22 cellular contexts compared by ENCODE assay signal in genomic region chr20:48440916-48441315, GRCh38.
DNase-seq lines count a peak whose midpoint lies in the region; ATAC-seq, FAIRE-seq and TF ChIP-seq lines count a peak whose summit lies in the region.
"Had no signal": no experiment of that assay in that cellular context is flagged by ENCODE, and none has a peak within 500 bp of the region (broad histone marks: within the 10 kb centered on the region; RNA-seq: fewer than 3 reads in every experiment).

No MANE protein-coding gene starts in this region.

- H4K91ac ChIP-seq in H1 (replicated peaks; ENCODE audit: insufficient read length, low read length), result no peak overlapping the region

- no peak overlapping the region for H4K5ac ChIP-seq in H1 (ENCODE audit: insufficient read length, low read depth, low read length)

- no peaks in the 10 kb centered on the region for H3K79me1 ChIP-seq in H1 (ENCODE audit: low read depth, low read length)

- in situ Hi-C loops in HepG2 (cut with HindIII; ENCODE audit: extremely low pct_ligation_motif_present, low pct_unique_long_range_greater_than_20kb), result no loop called here

- H2AFZ ChIP-seq in HepG2 (ENCODE audit: low read length), result no peak overlapping the region
- H2AFZ ChIP-seq in H1 (ENCODE audit: low read length), result no peak overlapping the region
- no peak overlapping the region for H2AFZ ChIP-seq in osteoblast (ENCODE audit: low read length)

- DNase-seq in HepG2 (ENCODE audit: low spot score), result no peak
- DNase-seq in right lobe of liver, result no peak
- peak; percentile 80 for DNase-seq in RWPE2 (ENCODE audit: low spot score)
- no peak for DNase-seq in H1 (ENCODE audit: low read depth in 1 of 2, low spot score in 2 of 2)
- no peak for DNase-seq in urothelium cell line (ENCODE audit: low spot score)
- no peak for DNase-seq in osteoblast (ENCODE audit: insufficient read length, low spot score, missing footprints)
- DNase-seq: AML-193; Calu3; CD4-positive, alpha-beta T cell; CD8-positive, alpha-beta T cell; DMS79 treated with DMSO at 0.1 percent for 48 hours; GF-D8 had no signal

- H3K4me2 ChIP-seq in HepG2 (ENCODE audit: low read depth, low read length) (no peak overlapping the region), H1 (ENCODE audit: insufficient read depth in 1 of 2, low read depth in 2 of 2, low read length in 2 of 2) (no peak overlapping the region), osteoblast (ENCODE audit: insufficient read depth, low read length) (no peak overlapping the region)
- H3K4me2 ChIP-seq: A549; BLaER1 treated with 17β-estradiol and CSF1 and Interleukin-3, amounts not matched to agents 10 nM and 100 nM had no signal

- no peaks in the 10 kb centered on the region for H3K79me2 ChIP-seq in HepG2 (ENCODE audit: insufficient read depth, low read length)
- no peaks in the 10 kb centered on the region for H3K79me2 ChIP-seq in H1 (ENCODE audit: control insufficient read depth in 1 of 2, insufficient read depth in 2 of 2, low read length in 2 of 2)
- no peaks in the 10 kb centered on the region for H3K79me2 ChIP-seq in osteoblast (ENCODE audit: insufficient read depth, low read length)

- no peak overlapping the region for H2BK12ac ChIP-seq in H1 (ENCODE audit: low read depth, low read length)

- POLR2A ChIA-PET in HepG2 (lab: Yijun Ruan, JAX) (no interaction called here), H1 (lab: Charles Lee; ENCODE audit: partially characterized antibody) (interaction anchor here (0.6 kb wide), 1 partner anchor 841 kb away, joined by 4 read pairs; no protein-coding TSS in a partner anchor)

- no peak overlapping the region for H2BK15ac ChIP-seq in H1 (ENCODE audit: low read length)

- H3K9ac ChIP-seq in HepG2 (ENCODE audit: insufficient read depth, low read depth, low read length) (no peak overlapping the region), H1 (replicated peaks in 1 of 4; ENCODE audit: extremely low read depth in 1 of 4, low read depth in 3 of 4, low read length in 3 of 4) (no peak overlapping the region)
- H3K9ac ChIP-seq: BLaER1 treated with 17β-estradiol and CSF1 and Interleukin-3, amounts not matched to agents 10 nM and 100 nM had no signal

- intact Hi-C loops in HepG2 (cut with micrococcal nuclease; ENCODE audit: unreplicated experiment) (no loop called here), right lobe of liver (cut with DNase I) (no loop called here)

- no peaks in the 10 kb centered on the region for H3K4me1 ChIP-seq in HepG2 (ENCODE audit: insufficient read depth, low read length)
- H3K4me1 ChIP-seq in right lobe of liver, result no peaks in the 10 kb centered on the region
- H3K4me1 ChIP-seq in RWPE2 (ENCODE audit: insufficient read depth, poor library complexity, severe bottlenecking), result no peaks in the 10 kb centered on the region
- no peaks in the 10 kb centered on the region for H3K4me1 ChIP-seq in H1 (replicated peaks in 1 of 4; ENCODE audit: control insufficient read depth in 3 of 4, insufficient read depth in 4 of 4, low read length in 3 of 4)
- H3K4me1 ChIP-seq in osteoblast (ENCODE audit: insufficient read depth, low read length), result no peaks in the 10 kb centered on the region
- H3K4me1 ChIP-seq: A549; BLaER1 treated with 17β-estradiol and CSF1 and Interleukin-3, amounts not matched to agents 10 nM and 100 nM; Caco-2 had no signal

- no peak overlapping the region for H3K4ac ChIP-seq in H1 (replicated peaks; ENCODE audit: insufficient read length, low read depth, low read length)

- no peak overlapping the region for H2AK5ac ChIP-seq in H1 (ENCODE audit: low read depth, low read length)

- no peak overlapping the region for H2BK5ac ChIP-seq in H1 (ENCODE audit: low read depth, low read length)

- H3K18ac ChIP-seq in H1 (ENCODE audit: extremely low read depth, low read length), result no peak overlapping the region

- TF ChIP-seq EP300 in HepG2 (IDR thresholded peaks at IDR 0.05; ENCODE audit: low read depth in 2 of 2, low read length in 2 of 2), result no peak
- TF ChIP-seq EP300 in HepG2 (CRISPR knock-in tag; IDR thresholded peaks at IDR 0.05; ENCODE audit: borderline replicate concordance), result no peak
- TF ChIP-seq EP300 in H1 (IDR thresholded peaks at IDR 0.05; ENCODE audit: borderline replicate concordance in 1 of 2, low read depth in 2 of 2, low read length in 2 of 2), result no peak

- CTCF ChIA-PET in HepG2 (lab: Yijun Ruan, JAX; ENCODE audit: low intra/inter-chr PET ratio, low total read pairs) (no interaction called here), H1 (lab: Charles Lee; ENCODE audit: partially characterized antibody) (interaction anchor here (0.7 kb wide), 1 partner anchor 22 kb away, joined by 3 read pairs; no protein-coding TSS in a partner anchor)

- BruUV-seq in HepG2 (replicated peaks; lab: Mats Ljungman, UMichigan), result no TSS peak

- H4K8ac ChIP-seq in H1 (ENCODE audit: extremely low read depth, insufficient read depth, low read length), result no peak overlapping the region

- no peaks in the 10 kb centered on the region for H3K36me3 ChIP-seq in HepG2 (replicated peaks in 1 of 2; ENCODE audit: control insufficient read depth in 1 of 2, insufficient read depth in 2 of 2, low read length in 2 of 2)
- no peaks in the 10 kb centered on the region for H3K36me3 ChIP-seq in right lobe of liver
- no peaks in the 10 kb centered on the region for H3K36me3 ChIP-seq in RWPE2 (ENCODE audit: low read depth)
- H3K36me3 ChIP-seq in H1 (ENCODE audit: control insufficient read depth in 2 of 4, insufficient read depth in 4 of 4, low read length in 3 of 4), result no peaks in the 10 kb centered on the region
- no peaks in the 10 kb centered on the region for H3K36me3 ChIP-seq in osteoblast (ENCODE audit: insufficient read depth, low read length)
- H3K36me3 ChIP-seq: BLaER1 treated with 17β-estradiol and CSF1 and Interleukin-3, amounts not matched to agents 10 nM and 100 nM had no signal

- no peak overlapping the region for H3K56ac ChIP-seq in H1 (replicated peaks; ENCODE audit: insufficient read length, low read depth, low read length)

- ATAC-seq in HepG2, result no peak
- ATAC-seq in right lobe of liver, result no peak
- no peak for ATAC-seq in RWPE2 (ENCODE audit: low read depth)
- ATAC-seq in HG03196 (IDR thresholded peaks at IDR 0.05; ENCODE audit: unreplicated experiment), result no peak
- no peak for ATAC-seq in GM18868 (IDR thresholded peaks at IDR 0.05; ENCODE audit: unreplicated experiment)
- ATAC-seq: A549; CD8-positive, alpha-beta T cell had no signal

- TF ChIP-seq CTCF in HepG2 (CRISPR knock-in tag; IDR thresholded peaks at IDR 0.05) (no peak), right lobe of liver (IDR thresholded peaks at IDR 0.05) (no peak), RWPE2 (IDR thresholded peaks at IDR 0.05; ENCODE audit: poor library complexity, severe bottlenecking) (no peak), H1 (IDR thresholded peaks at IDR 0.05; ENCODE audit: control extremely low read depth in 1 of 3, insufficient read depth in 1 of 3, low read depth in 1 of 3, low read length in 3 of 3) (no peak), osteoblast (IDR thresholded peaks at IDR 0.05; ENCODE audit: extremely low read depth, low read depth, low read length) (no peak)

- no peak overlapping the region for H2BK20ac ChIP-seq in H1 (ENCODE audit: low read length)

- H3K23me2 ChIP-seq in H1 (ENCODE audit: low read depth, low read length), result no peaks in the 10 kb centered on the region

- FAIRE-seq in HepG2 (lab: Jason Lieb, UNC) (no peak), H1 (lab: Jason Lieb, UNC) (no peak), urothelium cell line (lab: Jason Lieb, UNC) (peak; percentile 85)
- FAIRE-seq: A549, D721Med, G401.6, GM12891 had no signal

- H2BK120ac ChIP-seq in H1 (replicated peaks; ENCODE audit: low read depth, low read length), result no peak overlapping the region

- peaks cover 0 to 22% of the 10 kb centered on the region in 2 experiments; a peak in 3 of 5 replicates for H3K27me3 ChIP-seq in HepG2 (ENCODE audit: control insufficient read depth in 1 of 2, insufficient read depth in 2 of 2, low read length in 2 of 2)
- H3K27me3 ChIP-seq in right lobe of liver, result no peaks in the 10 kb centered on the region
- H3K27me3 ChIP-seq in RWPE2 (ENCODE audit: insufficient read depth, poor library complexity, severe bottlenecking), result peaks cover 4% of the 10 kb centered on the region
- no peaks in the 10 kb centered on the region for H3K27me3 ChIP-seq in H1 (replicated peaks in 1 of 4; ENCODE audit: control insufficient read depth in 3 of 4, extremely low read depth in 1 of 4, insufficient read depth in 3 of 4, low read length in 3 of 4)
- H3K27me3 ChIP-seq in osteoblast (ENCODE audit: insufficient read depth, low read length), result no peaks in the 10 kb centered on the region
- H3K27me3 ChIP-seq: BLaER1 treated with 17β-estradiol and CSF1 and Interleukin-3, amounts not matched to agents 10 nM and 100 nM had no signal

- no peak overlapping the region for H3K27ac ChIP-seq in HepG2 (ENCODE audit: extremely low read length, insufficient read depth, low read length)
- H3K27ac ChIP-seq in right lobe of liver, result no peak overlapping the region
- H3K27ac ChIP-seq in RWPE2 (ENCODE audit: poor library complexity, severe bottlenecking), result no peak overlapping the region
- H3K27ac ChIP-seq in H1 (ENCODE audit: low read depth, low read length), result no peak overlapping the region
- no peak overlapping the region for H3K27ac ChIP-seq in osteoblast (ENCODE audit: low read depth, low read length)
- H3K27ac ChIP-seq: 22Rv1; A549; BLaER1 treated with 17β-estradiol and CSF1 and Interleukin-3, amounts not matched to agents 10 nM and 100 nM; C4-2B had no signal

- no peak for TF ChIP-seq RAD21 in HepG2 (CRISPR knock-in tag; IDR thresholded peaks at IDR 0.05)
- no peak for TF ChIP-seq RAD21 in H1 (IDR thresholded peaks at IDR 0.05 in 1 of 2, conservative IDR thresholded peaks at IDR 0.05 in 1 of 2; ENCODE audit: low read depth in 2 of 2, low read length in 2 of 2)

- H3K9me3 ChIP-seq in HepG2 (ENCODE audit: low read length), result peaks cover 34% of the 10 kb centered on the region
- peaks cover 0 to 9% (median 0%) of the 10 kb centered on the region in 4 donors for H3K9me3 ChIP-seq in right lobe of liver
- H3K9me3 ChIP-seq in RWPE2 (ENCODE audit: severe bottlenecking), result peaks cover 16% of the 10 kb centered on the region
- H3K9me3 ChIP-seq in H1 (ENCODE audit: insufficient read depth in 2 of 2, low read depth in 1 of 2, low read length in 1 of 2), result peaks cover 2 to 11% of the 10 kb centered on the region in 2 experiments; a peak in 1 of 4 replicates
- no peaks in the 10 kb centered on the region for H3K9me3 ChIP-seq in osteoblast (ENCODE audit: low read depth, low read length)

- 47% methylated on average over 8 of the region's 8 CpGs for WGBS in HepG2 (ENCODE audit: low lambda C conversion rate)
- 67% methylated on average over 6 of the region's 8 CpGs for WGBS in right lobe of liver (ENCODE audit: insufficient coverage, low coverage, low lambda C conversion rate, missing lambda C conversion rate)
- WGBS in H1 (ENCODE audit: extremely low coverage in 1 of 2, insufficient coverage in 1 of 2, insufficient read length in 1 of 2, insufficient replicate concordance in 2 of 2, low coverage in 1 of 2, low lambda C conversion rate in 2 of 2, missing lambda C conversion rate in 1 of 2), 2 experiments, result 91% methylated on average over 8 of the region's 8 CpGs; no CpG with 5 or more reads in 1 of the 2 experiments

- H4K20me1 ChIP-seq in HepG2 (ENCODE audit: insufficient read depth, low read length) (no peaks in the 10 kb centered on the region), H1 (replicated peaks in 1 of 2; ENCODE audit: control insufficient read depth in 1 of 2, insufficient read depth in 2 of 2, low read length in 2 of 2) (no peaks in the 10 kb centered on the region), osteoblast (ENCODE audit: insufficient read depth, low read length) (no peaks in the 10 kb centered on the region)
- H4K20me1 ChIP-seq: BLaER1 treated with 17β-estradiol and CSF1 and Interleukin-3, amounts not matched to agents 10 nM and 100 nM had no signal

- H3K23ac ChIP-seq in H1 (ENCODE audit: insufficient read length), result no peak overlapping the region

- H3K14ac ChIP-seq in H1 (ENCODE audit: insufficient read length), result no peak overlapping the region

- TF ChIP-seq POLR2A in HepG2 (IDR thresholded peaks at IDR 0.05; ENCODE audit: insufficient read depth in 1 of 2, low read depth in 2 of 2, low read length in 2 of 2) (no peak), right lobe of liver (IDR thresholded peaks at IDR 0.05) (no peak), H1 (IDR thresholded peaks at IDR 0.05; ENCODE audit: control extremely low read depth in 1 of 2, low read depth in 2 of 2, low read length in 2 of 2) (no peak)

- no peak overlapping the region for H3K4me3 ChIP-seq in HepG2 (replicated peaks in 1 of 3; ENCODE audit: insufficient read depth in 1 of 3, low read depth in 2 of 3, low read length in 3 of 3)
- no peak overlapping the region for H3K4me3 ChIP-seq in right lobe of liver
- no peak overlapping the region for H3K4me3 ChIP-seq in RWPE2 (ENCODE audit: severe bottlenecking)
- no peak overlapping the region for H3K4me3 ChIP-seq in H1 (ENCODE audit: extremely low read depth in 1 of 4, insufficient read depth in 2 of 4, low read depth in 3 of 4, low read length in 4 of 4)
- H3K4me3 ChIP-seq in osteoblast (ENCODE audit: insufficient read depth, low read length), result no peak overlapping the region
- H3K4me3 ChIP-seq: A549; BLaER1 treated with 17β-estradiol and CSF1 and Interleukin-3, amounts not matched to agents 10 nM and 100 nM had no signal

Comparison
In these comparisons a context has a peak if more than half of its experiments do, and no peak if none do; other contexts are left out.
1. Of the 41 proteins assayed by ChIP-seq in both HepG2 and H1: peak only in HepG2: none; only in H1: none; in both: CEBPB; in neither: 40.